Comparison of ENCODE assay signal across 8 cellular contexts in genomic region chrX:101408530-101408836, GRCh38. TPM values are rescaled to one million over a fixed set of nuclear protein-coding genes. Genes with fewer than 3 reads are reported as not detected.
A peak's percentile ranks its signal among the peaks of the same experiment; 100 is the strongest.
DNase-seq lines count a peak whose midpoint lies in the region; ATAC-seq, FAIRE-seq and TF ChIP-seq lines count a peak whose summit lies in the region.

No MANE protein-coding gene starts in this region.

- H3K36me3 ChIP-seq in DND-41 (ENCODE audit: insufficient read depth, low read length) (peaks cover 22% of the 10 kb centered on the region), muscle layer of colon (ENCODE audit: insufficient read depth, low read length) (peaks cover 11% of the 10 kb centered on the region)

- H3K9me3 ChIP-seq in DND-41 (ENCODE audit: insufficient read depth, low read length, severe bottlenecking): no peaks in the 10 kb centered on the region
- H3K9me3 ChIP-seq in muscle layer of colon (ENCODE audit: low read length): no peaks in the 10 kb centered on the region

- no peak for TF ChIP-seq CTCF in DND-41 (IDR thresholded peaks at IDR 0.05; ENCODE audit: borderline replicate concordance, extremely low read depth, low read length, poor library complexity, severe bottlenecking)

- peaks cover 68% of the 10 kb centered on the region for H3K79me2 ChIP-seq in DND-41 (ENCODE audit: insufficient read depth, low read length)

- H3K4me3 ChIP-seq in DND-41 (ENCODE audit: low read depth in 1 of 2, low read length in 2 of 2) (peak overlapping the region; percentile 50 to 72), muscle layer of colon (ENCODE audit: low read depth in 1 of 2, low read length in 2 of 2) (peak overlapping the region; percentile 52 to 61)

- H3K4me2 ChIP-seq in DND-41 (ENCODE audit: insufficient read depth, low read length): peak overlapping the region; percentile 80

- no peak for FAIRE-seq in frontal cortex (lab: Jason Lieb, UNC)

- peak overlapping the region; percentile 86 for H3K27ac ChIP-seq in DND-41 (ENCODE audit: low read length)
- H3K27ac ChIP-seq in caudate nucleus (ENCODE audit: low read depth, low read length): peak overlapping the region; percentile 97
- H3K27ac ChIP-seq in muscle layer of colon (ENCODE audit: low read depth, low read length): peak overlapping the region; percentile 71

- DNase-seq in DND-41 (no peak), caudate nucleus (lab: John Stamatoyannopoulos, UW) (no peak), glomerular visceral epithelial cell (ENCODE audit: extremely low spot score) (no peak), C1 segment of cervical spinal cord (lab: John Stamatoyannopoulos, UW) (no peak), frontal cortex (ENCODE audit: low spot score in 2 of 2) (no peak)
- DNase-seq in stimulated activated CD4-positive, alpha-beta T cell treated with anti-CD3 and anti-CD28 coated beads, Interleukin-2, amount 100 ng/mL, for 48 hours: no peak

- H4K20me1 ChIP-seq in DND-41 (ENCODE audit: insufficient read depth, low read length): peaks cover 8% of the 10 kb centered on the region

- ATAC-seq in DND-41 (ENCODE audit: insufficient read depth, low read depth) (peak; percentile 25), HG03460 (IDR thresholded peaks at IDR 0.05; ENCODE audit: unreplicated experiment) (peak; percentile 23)

- H3K4me1 ChIP-seq in DND-41 (ENCODE audit: insufficient read depth, low read length) (peaks cover 43% of the 10 kb centered on the region), muscle layer of colon (ENCODE audit: insufficient read depth, low read length) (peaks cover 4% of the 10 kb centered on the region)

- H3K27me3 ChIP-seq in DND-41 (ENCODE audit: insufficient read depth, low read length, poor library complexity) (no peaks in the 10 kb centered on the region), muscle layer of colon (ENCODE audit: control insufficient read depth in 1 of 2, insufficient read depth in 2 of 2, low read length in 2 of 2) (no peaks in the 10 kb centered on the region)

- peak overlapping the region; percentile 76 for H3K9ac ChIP-seq in DND-41 (ENCODE audit: low read depth, low read length)
- H3K9ac ChIP-seq in muscle layer of colon (ENCODE audit: low read length): peak overlapping the region; percentile 85

- peak overlapping the region; percentile 78 for H2AFZ ChIP-seq in DND-41 (ENCODE audit: low read depth, low read length)

RNA-seq across cellular contexts. Expression of gene HNRNPH2, which starts 0.5 kb away (rescaled TPM):
- total RNA-seq in frontal cortex: 110 TPM

RNA-seq across cellular contexts. Expression of gene GLA, which starts 0.8 kb away (rescaled TPM):
- 15.5 TPM for total RNA-seq in frontal cortex

RNA-seq across cellular contexts. Expression of gene RPL36A, which starts 17.7 kb away (rescaled TPM):
- 301 TPM for total RNA-seq in frontal cortex

RNA-seq across cellular contexts. Expression of gene BTK, which starts 22.5 kb away (rescaled TPM):
- total RNA-seq in frontal cortex: 0.41 TPM

RNA-seq across cellular contexts. Expression of gene TIMM8A, which starts 59.9 kb away (rescaled TPM):
- 4.9 TPM for total RNA-seq in frontal cortex
